Comparison of ENCODE assay signal across 8 cellular contexts in genomic region chr17:44830359-44831269, GRCh38. TPM values are rescaled to one million over a fixed set of nuclear protein-coding genes. Genes with fewer than 3 reads are reported as not detected.
DNase-seq lines count a peak whose midpoint lies in the region; ATAC-seq and TF ChIP-seq lines count a peak whose summit lies in the region.

No MANE protein-coding gene starts in this region.

- peak overlapping the region; percentile 93 for H3K9ac ChIP-seq in fibroblast of lung (ENCODE audit: insufficient read depth, low read length)

- peaks cover 42% of the 10 kb centered on the region for H3K79me2 ChIP-seq in fibroblast of lung (ENCODE audit: control insufficient read depth, insufficient read depth, low read length)

- peaks cover 10% of the 10 kb centered on the region for H3K4me1 Mint-ChIP-seq in activated CD4-positive, alpha-beta memory T cell treated with anti-CD3 and anti-CD28 coated beads, Interleukin-2, amount 10 ng/mL, durations not matched to agents 7 days and 5 days
- H3K4me1 Mint-ChIP-seq in natural killer cell treated with Interleukin-12 subunit alpha and Interleukin-12 subunit beta and Interleukin-15 and Interleukin-18, amount 100 ng/mL, for 72 hours (ENCODE audit: low read depth in 2 of 2): peaks cover 7 to 8% of the 10 kb centered on the region in 2 donors

- H3K4me3 Mint-ChIP-seq in activated CD4-positive, alpha-beta memory T cell treated with anti-CD3 and anti-CD28 coated beads, Interleukin-2, amount 10 ng/mL, durations not matched to agents 7 days and 5 days: peak overlapping the region; percentile 58
- H3K4me3 Mint-ChIP-seq in natural killer cell treated with Interleukin-12 subunit alpha and Interleukin-12 subunit beta and Interleukin-15 and Interleukin-18, amount 100 ng/mL, for 72 hours: peak overlapping the region; percentile 56

- peak overlapping the region; percentile 55 for H2AFZ ChIP-seq in fibroblast of lung (ENCODE audit: low read length)

- H3K9me3 Mint-ChIP-seq in activated CD4-positive, alpha-beta memory T cell treated with anti-CD3 and anti-CD28 coated beads, Interleukin-2, amount 10 ng/mL, durations not matched to agents 7 days and 5 days: no peaks in the 10 kb centered on the region
- no peaks in the 10 kb centered on the region for H3K9me3 Mint-ChIP-seq in natural killer cell treated with Interleukin-12 subunit alpha and Interleukin-12 subunit beta and Interleukin-15 and Interleukin-18, amount 100 ng/mL, for 72 hours

- no peaks in the 10 kb centered on the region for H3K36me3 Mint-ChIP-seq in activated CD4-positive, alpha-beta memory T cell treated with anti-CD3 and anti-CD28 coated beads, Interleukin-2, amount 10 ng/mL, durations not matched to agents 7 days and 5 days (ENCODE audit: low read depth)
- peaks cover 6% of the 10 kb centered on the region for H3K36me3 Mint-ChIP-seq in natural killer cell treated with Interleukin-12 subunit alpha and Interleukin-12 subunit beta and Interleukin-15 and Interleukin-18, amount 100 ng/mL, for 72 hours

- peak; percentile 37 to 59 for ATAC-seq in natural killer cell treated with Interleukin-12 subunit alpha and Interleukin-12 subunit beta and Interleukin-15 and Interleukin-18, amount 100 ng/mL, for 72 hours
- ATAC-seq in GM21786 (IDR thresholded peaks at IDR 0.05; ENCODE audit: unreplicated experiment) (no peak), GM21737 (IDR thresholded peaks at IDR 0.05; ENCODE audit: unreplicated experiment) (no peak)

- no peaks in the 10 kb centered on the region for H4K20me1 ChIP-seq in fibroblast of lung (ENCODE audit: control insufficient read depth, extremely low read depth, insufficient read depth, low read length)

- TF ChIP-seq CTCF in AG04449 (IDR thresholded peaks at IDR 0.05; ENCODE audit: insufficient read depth, low read length, missing control alignments) (no peak), HFF-Myc (IDR thresholded peaks at IDR 0.05; ENCODE audit: low read depth, low read length, missing control alignments) (no peak), fibroblast of lung (conservative IDR thresholded peaks at IDR 0.05 in 1 of 2, IDR thresholded peaks at IDR 0.05 in 1 of 2; ENCODE audit: low read depth in 1 of 2, low read length in 2 of 2) (no peak)

- no peak overlapping the region for H3K27ac Mint-ChIP-seq in activated CD4-positive, alpha-beta memory T cell treated with anti-CD3 and anti-CD28 coated beads, Interleukin-2, amount 10 ng/mL, durations not matched to agents 7 days and 5 days
- no peak overlapping the region for H3K27ac Mint-ChIP-seq in natural killer cell treated with Interleukin-12 subunit alpha and Interleukin-12 subunit beta and Interleukin-15 and Interleukin-18, amount 100 ng/mL, for 72 hours

- H3K27me3 Mint-ChIP-seq in activated CD4-positive, alpha-beta memory T cell treated with anti-CD3 and anti-CD28 coated beads, Interleukin-2, amount 10 ng/mL, durations not matched to agents 7 days and 5 days: peaks cover 61% of the 10 kb centered on the region
- peaks cover 34 to 44% of the 10 kb centered on the region in 2 donors for H3K27me3 Mint-ChIP-seq in natural killer cell treated with Interleukin-12 subunit alpha and Interleukin-12 subunit beta and Interleukin-15 and Interleukin-18, amount 100 ng/mL, for 72 hours

- POLR2A ChIA-PET in AG04449 (lab: Yijun Ruan, JAX): no interaction called here
- POLR2A ChIA-PET in activated CD4-positive, alpha-beta memory T cell treated with anti-CD3 and anti-CD28 coated beads, Interleukin-2, amount 10 ng/mL, durations not matched to agents 7 days and 5 days (lab: Charles Lee): no interaction called here

- H3K9me3 ChIP-seq in fibroblast of lung (ENCODE audit: control insufficient read depth, insufficient read depth, low read depth, low read length): no peaks in the 10 kb centered on the region

- CTCF ChIA-PET in AG04449 (lab: Yijun Ruan, JAX): interaction anchor here (0.8 to 3.0 kb wide), 6 partner anchors 8 to 60 kb away, joined by 3 to 15 read pairs (median 4); partner anchors contain the start of gene HIGD1B
- CTCF ChIA-PET in activated CD4-positive, alpha-beta memory T cell treated with anti-CD3 and anti-CD28 coated beads, Interleukin-2, amount 10 ng/mL, durations not matched to agents 7 days and 5 days (lab: Charles Lee): no interaction called here

- peak overlapping the region; percentile 82 for H3K4me3 ChIP-seq in AG04449 (ENCODE audit: low read depth, low read length)
- H3K4me3 ChIP-seq in HFF-Myc (replicated peaks; ENCODE audit: low read depth, low read length): peak overlapping the region; percentile 92
- H3K4me3 ChIP-seq in fibroblast of lung (replicated peaks in 1 of 4; ENCODE audit: control extremely low read depth in 1 of 4, insufficient read depth in 1 of 4, low read depth in 3 of 4, low read length in 4 of 4): peak overlapping the region; percentile 53 to 99 (median 94)

- no peaks in the 10 kb centered on the region for H3K4me1 ChIP-seq in fibroblast of lung (ENCODE audit: control insufficient read depth, extremely low read depth, insufficient read depth, low read length)

- no peaks in the 10 kb centered on the region for H3K36me3 ChIP-seq in fibroblast of lung (ENCODE audit: control insufficient read depth, insufficient read depth, low read length)

- no peaks in the 10 kb centered on the region for H3K27me3 ChIP-seq in fibroblast of lung (ENCODE audit: control insufficient read depth, insufficient read depth, low read length)

- DNase-seq in AG04449 (ENCODE audit: low read depth, low spot score) (no peak), HFF-Myc (ENCODE audit: extremely low read depth, low read depth) (no peak), fibroblast of lung (ENCODE audit: low read depth in 2 of 2) (peak in 1 of 2 donors; percentile 32), OCI-M2 (lab: John Stamatoyannopoulos, UW; ENCODE audit: unreplicated experiment) (no peak)
- peak; percentile 18 for DNase-seq in activated CD4-positive, alpha-beta memory T cell treated with anti-CD3 and anti-CD28 coated beads, Interleukin-2, amount 10 ng/mL, durations not matched to agents 7 days and 5 days
- DNase-seq in natural killer cell treated with Interleukin-12 subunit alpha and Interleukin-12 subunit beta and Interleukin-15 and Interleukin-18, amount 100 ng/mL, for 72 hours (ENCODE audit: low spot score): no peak

- peak overlapping the region; percentile 85 for H3K4me2 ChIP-seq in fibroblast of lung (ENCODE audit: extremely low read depth, insufficient read depth, low read length)

- peak overlapping the region; percentile 94 for H3K27ac ChIP-seq in fibroblast of lung (ENCODE audit: insufficient read depth, low read length)

RNA-seq across cellular contexts. Expression of gene GJC1, which starts 0.5 kb away (rescaled TPM):
- under 1 TPM; 0.78 to 0.88 TPM for total RNA-seq in activated CD4-positive, alpha-beta memory T cell treated with anti-CD3 and anti-CD28 coated beads, Interleukin-2, amount 10 ng/mL, durations not matched to agents 7 days and 5 days
- total RNA-seq in fibroblast of lung: 19.3 and 33.9 TPM in 2 replicates
- polyA plus RNA-seq in fibroblast of lung: 33.6 and 97.3 TPM in 2 replicates
- polyA plus RNA-seq in fibroblast of lung (2012): 27.6 and 78.0 TPM in 2 replicates
- 71.8 and 316 TPM in 2 replicates for polyA minus RNA-seq in fibroblast of lung (ENCODE audit: low replicate concordance)
- total RNA-seq in natural killer cell treated with Interleukin-12 subunit alpha and Interleukin-12 subunit beta and Interleukin-15 and Interleukin-18, amount 100 ng/mL, for 72 hours: 1 to 10 TPM; 1.4 to 2.5 TPM

RNA-seq across cellular contexts. Expression of gene HIGD1B, which starts 17.1 kb away (rescaled TPM):
- total RNA-seq in activated CD4-positive, alpha-beta memory T cell treated with anti-CD3 and anti-CD28 coated beads, Interleukin-2, amount 10 ng/mL, durations not matched to agents 7 days and 5 days: not detected
- total RNA-seq in fibroblast of lung: not detected in 2 replicates
- polyA plus RNA-seq in fibroblast of lung: 0.34 TPM in 1 of 2 replicates, not detected in the other
- polyA plus RNA-seq in fibroblast of lung (2012): 0.52 TPM in 1 of 2 replicates, not detected in the other
- polyA minus RNA-seq in fibroblast of lung (ENCODE audit: low replicate concordance): not detected in 2 replicates
- total RNA-seq in natural killer cell treated with Interleukin-12 subunit alpha and Interleukin-12 subunit beta and Interleukin-15 and Interleukin-18, amount 100 ng/mL, for 72 hours: not detected

Comparison
In these comparisons a context has a peak if more than half of its experiments do, and no peak if none do; other contexts are left out.
1. ATAC-seq: peak in natural killer cell treated with Interleukin-12 subunit alpha and Interleukin-12 subunit beta and Interleukin-15 and Interleukin-18, amount 100 ng/mL, for 72 hours (2 of 2); none in GM21786 (single experiment) and GM21737 (single experiment).
2. Peak in every context shown above with its lines, with median percentiles within 50 percentile points of each other: H3K4me3 ChIP-seq.